In the genomic region with DNA sequence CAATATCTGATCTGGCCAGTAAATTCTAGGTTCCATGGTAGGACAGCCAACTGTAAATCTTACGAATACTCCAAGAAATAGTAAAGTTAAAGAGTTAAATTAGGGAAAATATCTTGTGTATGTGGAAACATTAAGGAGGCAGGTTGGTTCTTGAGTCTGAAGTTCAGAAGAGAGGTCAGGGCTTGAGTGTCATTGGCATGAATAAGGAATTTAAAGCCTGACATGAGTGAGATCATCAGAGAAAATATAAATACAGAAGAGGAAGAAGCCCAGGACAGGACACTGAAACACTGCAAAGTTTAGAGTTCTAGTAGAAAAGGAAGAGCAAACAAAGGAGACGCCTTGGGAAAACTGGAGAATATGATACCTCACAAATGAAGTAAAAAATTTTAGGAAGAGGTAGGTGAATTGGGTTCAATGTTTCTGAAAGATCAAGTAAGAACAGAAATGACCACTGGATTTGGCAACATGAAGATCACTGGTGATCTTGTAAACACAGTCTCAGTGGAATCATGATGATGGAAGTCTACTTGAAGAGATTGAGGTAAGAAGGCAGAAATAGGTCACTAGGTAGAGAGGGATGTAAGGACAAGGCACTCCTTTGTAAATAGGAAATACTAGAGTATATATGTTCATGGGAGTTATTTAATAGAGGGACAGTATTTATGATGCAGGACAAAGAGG, we compare ENCODE assay signal across 20 cellular contexts. TPM values are rescaled to one million over a fixed set of nuclear protein-coding genes. Genes with fewer than 3 reads are reported as not detected.
DNase-seq lines count a peak whose midpoint lies in the region; ATAC-seq and TF ChIP-seq lines count a peak whose summit lies in the region.
"Had no signal": no experiment of that assay in that cellular context is flagged by ENCODE, and none has a peak within 500 bp of the region (broad histone marks: within the 10 kb centered on the region; RNA-seq: fewer than 3 reads in every experiment).

No MANE protein-coding gene starts in this region.

- H2AK9ac ChIP-seq in IMR-90 (replicated peaks; ENCODE audit: low read depth, low read length, poor library complexity) = no peak overlapping the region

- no TSS peak for BruUV-seq in IMR-90 (replicated peaks; lab: Mats Ljungman, UMichigan)

- peaks cover 13 to 21% of the 10 kb centered on the region in 2 experiments; a peak in 2 of 4 replicates for H3K79me1 ChIP-seq in IMR-90 (ENCODE audit: low read depth in 1 of 2, low read length in 2 of 2)

- peak overlapping the region; percentile 13; the same call in 1 of the 2 replicates for H3K18ac ChIP-seq in IMR-90 (ENCODE audit: low read depth, low read length)

- no peak overlapping the region for H3K23ac ChIP-seq in IMR-90 (ENCODE audit: low read depth, low read length)

- no peak overlapping the region for H3K4me3 Mint-ChIP-seq in activated T-cell treated with anti-CD3 and anti-CD28 coated beads, Interleukin-2, amount 50 U/mL, for 24 hours
- H3K4me3 Mint-ChIP-seq: CD8-positive, alpha-beta T cell; T-cell had no signal

- no peaks in the 10 kb centered on the region for H4K20me1 ChIP-seq in IMR-90 (ENCODE audit: insufficient read depth, low read length)
- H4K20me1 ChIP-seq: BLaER1 treated with 17β-estradiol and CSF1 and Interleukin-3, amounts not matched to agents 10 nM and 100 nM had no signal

- dilution Hi-C loops in IMR-90 (cut with HindIII; ENCODE audit: low sequenced_read_pairs, unreplicated experiment) = no loop called here

- H4K91ac ChIP-seq in IMR-90 (ENCODE audit: insufficient read depth, low read depth, low read length) = no peak overlapping the region

- H3K27me3 Mint-ChIP-seq in activated T-cell treated with anti-CD3 and anti-CD28 coated beads, Interleukin-2, amount 50 U/mL, for 24 hours = no peaks in the 10 kb centered on the region
- H3K27me3 Mint-ChIP-seq: T-cell had no signal

- peak overlapping the region; percentile 57; the same call in 1 of the 2 replicates for H2BK120ac ChIP-seq in IMR-90 (ENCODE audit: low read depth, low read length)

- H2BK5ac ChIP-seq in IMR-90 (ENCODE audit: low read depth, low read length, poor library complexity, severe bottlenecking) = no peak overlapping the region

- H3K14ac ChIP-seq in IMR-90 (replicated peaks; ENCODE audit: low read depth, low read length) = no peak overlapping the region

- no peak overlapping the region for H2BK20ac ChIP-seq in IMR-90 (ENCODE audit: low read depth, low read length)

- no peaks in the 10 kb centered on the region for H3K27me3 ChIP-seq in IMR-90 (ENCODE audit: control insufficient read depth, insufficient read depth, low read length)
- H3K27me3 ChIP-seq: BLaER1 treated with 17β-estradiol and CSF1 and Interleukin-3, amounts not matched to agents 10 nM and 100 nM had no signal

- no CpG with 5 or more reads among the region's 2 CpGs for WGBS in IMR-90 (ENCODE audit: extremely low coverage in 2 of 2, insufficient read length in 1 of 2), 2 experiments

- TF ChIP-seq POLR2A in IMR-90 (IDR thresholded peaks at IDR 0.05; ENCODE audit: low read depth, low read length) = no peak

- no peak overlapping the region for H3K4ac ChIP-seq in IMR-90 (ENCODE audit: low read depth, low read length)

- no peak overlapping the region for H2AFZ ChIP-seq in IMR-90 (replicated peaks; ENCODE audit: low read length, poor library complexity)

- H2AK5ac ChIP-seq in IMR-90 (ENCODE audit: low read depth, low read length) = no peak overlapping the region

- CTCF ChIA-PET in IMR-90 (lab: Yijun Ruan, JAX) = no interaction called here

- H4K5ac ChIP-seq in IMR-90 (ENCODE audit: low read depth, low read length) = no peak overlapping the region

- POLR2A ChIA-PET in IMR-90 (lab: Charles Lee; ENCODE audit: unreplicated experiment) = no interaction called here

- no peaks in the 10 kb centered on the region for H3K36me3 ChIP-seq in IMR-90 (ENCODE audit: control insufficient read depth, insufficient read depth, low read length)
- H3K36me3 ChIP-seq: BLaER1 treated with 17β-estradiol and CSF1 and Interleukin-3, amounts not matched to agents 10 nM and 100 nM had no signal

- H4K8ac ChIP-seq in IMR-90 (ENCODE audit: low read depth in 2 of 2, low read length in 2 of 2) = no peak overlapping the region

- intact Hi-C loops in IMR-90 (cut with micrococcal nuclease) = no loop called here

- no peak overlapping the region for H3K4me3 ChIP-seq in IMR-90 (ENCODE audit: insufficient read depth, low read depth, low read length)
- H3K4me3 ChIP-seq: BLaER1 treated with 17β-estradiol and CSF1 and Interleukin-3, amounts not matched to agents 10 nM and 100 nM had no signal

- no peaks in the 10 kb centered on the region for H3K9me3 ChIP-seq in IMR-90 (ENCODE audit: control insufficient read depth, insufficient read depth, low read length)
- H3K9me3 ChIP-seq: SK-N-SH had no signal

- no peak overlapping the region for H2BK15ac ChIP-seq in IMR-90 (ENCODE audit: low read depth, low read length)

- H3K9me3 Mint-ChIP-seq in activated T-cell treated with anti-CD3 and anti-CD28 coated beads, Interleukin-2, amount 50 U/mL, for 24 hours = peaks cover 2% of the 10 kb centered on the region
- H3K9me3 Mint-ChIP-seq: CD8-positive, alpha-beta T cell; T-cell had no signal

- TF ChIP-seq CTCF in IMR-90 (conservative IDR thresholded peaks at IDR 0.05; ENCODE audit: low read depth, low read length) = no peak

- no peak overlapping the region for H3K9ac ChIP-seq in IMR-90 (ENCODE audit: low read depth, low read length)
- H3K9ac ChIP-seq: BLaER1 treated with 17β-estradiol and CSF1 and Interleukin-3, amounts not matched to agents 10 nM and 100 nM; SK-N-SH had no signal

- H3K4me1 ChIP-seq in IMR-90 (ENCODE audit: control insufficient read depth, insufficient read depth, low read length) = peaks cover 2% of the 10 kb centered on the region; the same call in 1 of the 2 replicates

- peaks cover 14% of the 10 kb centered on the region for H3K36me3 Mint-ChIP-seq in activated T-cell treated with anti-CD3 and anti-CD28 coated beads, Interleukin-2, amount 50 U/mL, for 24 hours (ENCODE audit: low read depth)
- H3K36me3 Mint-ChIP-seq: CD8-positive, alpha-beta T cell; T-cell had no signal

- peak; percentile 66 for ATAC-seq in IMR-90 (ENCODE audit: low read depth)
- ATAC-seq in GM18861 (IDR thresholded peaks at IDR 0.05; ENCODE audit: unreplicated experiment) = no peak
- ATAC-seq: CD8-positive, alpha-beta T cell; T-cell had no signal

- H3K9me1 ChIP-seq in IMR-90 (ENCODE audit: insufficient read depth, low read length) = no peaks in the 10 kb centered on the region

- peak overlapping the region; percentile 25; the same call in 1 of the 2 replicates for H3K4me2 ChIP-seq in IMR-90 (ENCODE audit: low read depth, low read length)
- H3K4me2 ChIP-seq: SK-N-SH had no signal

- H3K56ac ChIP-seq in IMR-90 (ENCODE audit: extremely low read depth, insufficient read depth, low read length) = no peak overlapping the region

- peak; percentile 39 for DNase-seq in EH (ENCODE audit: low read depth)
- peak; percentile 48 for DNase-seq in IMR-90
- DNase-seq in OCI-M1 (lab: John Stamatoyannopoulos, UW) = peak; percentile 25
- peak; percentile 59 for DNase-seq in iris pigment epithelial cell (ENCODE audit: low read depth)
- no peak for DNase-seq in NCI-H2171 (lab: John Stamatoyannopoulos, UW)
- no peak for DNase-seq in activated T-cell treated with anti-CD3 and anti-CD28 coated beads, Interleukin-2, amount 50 U/mL, for 24 hours
- DNase-seq in inferior parietal cortex (ENCODE audit: extremely low spot score) = no peak
- DNase-seq: Calu3; CD8-positive, alpha-beta T cell; H7; NCI-H1048; NCI-H1436 treated with DMSO at 0.1 percent for 48 hours; NCI-H2029; NCI-H2171 treated with DMSO at 0.1 percent for 48 hours; NCI-H446 treated with DMSO at 0.1 percent for 48 hours; Right ventricle myocardium superior; SK-N-SH; T-cell had no signal

- no peak overlapping the region for H3K27ac Mint-ChIP-seq in activated T-cell treated with anti-CD3 and anti-CD28 coated beads, Interleukin-2, amount 50 U/mL, for 24 hours
- H3K27ac Mint-ChIP-seq: CD8-positive, alpha-beta T cell; T-cell had no signal

- TF ChIP-seq RAD21 in IMR-90 (IDR thresholded peaks at IDR 0.05; ENCODE audit: low read length) = no peak

- H3K4me1 Mint-ChIP-seq in activated T-cell treated with anti-CD3 and anti-CD28 coated beads, Interleukin-2, amount 50 U/mL, for 24 hours (ENCODE audit: low read depth) = peaks cover 15% of the 10 kb centered on the region

- no peak overlapping the region for H3K27ac ChIP-seq in IMR-90 (ENCODE audit: insufficient read depth, low read length)

- in situ Hi-C loops in IMR-90 (cut with MboI; ENCODE audit: low sequenced_read_pairs) = no loop called here

TF ChIP-seq in IMR-90, 13 proteins besides CTCF, POLR2A, EP300 and RAD21:
- TF ChIP-seq RCOR1 (IDR thresholded peaks at IDR 0.05; ENCODE audit: insufficient replicate concordance, low read length) (no peak), MXI1 (IDR thresholded peaks at IDR 0.05; ENCODE audit: borderline replicate concordance, low read depth, low read length) (no peak), CHD1 (IDR thresholded peaks at IDR 0.05; ENCODE audit: low read depth, low read length) (no peak), RFX5 (IDR thresholded peaks at IDR 0.05; ENCODE audit: low read depth, low read length) (no peak), NFE2L2 (IDR thresholded peaks at IDR 0.05; ENCODE audit: low read depth, low read length) (no peak), CEBPB (IDR thresholded peaks at IDR 0.05; ENCODE audit: low read depth, low read length) (no peak)

RNA-seq across cellular contexts. Expression of a gene that starts 41.6 kb away (rescaled TPM):
- total RNA-seq in IMR-90 (2012; rRNA removed) = 59.3 and 120 TPM in 2 replicates
- 35.7 and 50.1 TPM in 2 replicates for polyA plus RNA-seq in IMR-90 (2012; rRNA removed)
- polyA plus RNA-seq in IMR-90 (2012; cell fraction: cytosol; rRNA removed) = 5.8 and 7.5 TPM in 2 replicates
- 4.5 and 21.9 TPM in 2 replicates for polyA plus RNA-seq in IMR-90 (2012; cell fraction: nucleus; rRNA removed; ENCODE audit: low replicate concordance)

Comparison
In these comparisons a context has a peak if more than half of its experiments do, and no peak if none do; other contexts are left out.
1. DNase-seq: peak in EH (single experiment), IMR-90 (single experiment), OCI-M1 (single experiment) and iris pigment epithelial cell (single experiment); none in NCI-H2171 (single experiment), activated T-cell treated with anti-CD3 and anti-CD28 coated beads, Interleukin-2, amount 50 U/mL, for 24 hours (single experiment) and inferior parietal cortex (single experiment).